Comparison of ENCODE assay signal across 29 cellular contexts in genomic region chr11:26867286-26867685, GRCh38.
"Had no signal": no experiment of that assay in that cellular context is flagged by ENCODE, and none has a peak within 500 bp of the region (broad histone marks: within the 10 kb centered on the region; RNA-seq: fewer than 3 reads in every experiment).

No MANE protein-coding gene starts in this region.

- H3K27me3 Mint-ChIP-seq: activated B cell treated with CpG ODN at 0.5 μM for 24 hours; activated CD4-positive, alpha-beta T cell treated with anti-CD3 and anti-CD28 coated beads for 36 hours; activated naive CD8-positive, alpha-beta T cell treated with anti-CD3 and anti-CD28 coated beads, Interleukin-2, amount 10 ng/mL, durations not matched to agents 7 days and 5 days; central memory CD8-positive, alpha-beta T cell; effector memory CD8-positive, alpha-beta T cell; naive B cell; T-helper 17 cell had no signal

- H3K36me3 Mint-ChIP-seq: activated naive CD8-positive, alpha-beta T cell treated with anti-CD3 and anti-CD28 coated beads, Interleukin-2, amount 10 ng/mL, durations not matched to agents 7 days and 5 days; naive B cell; neural progenitor cell had no signal

- H3K9me3 ChIP-seq: body of pancreas, colonic mucosa, esophagus muscularis mucosa, upper lobe of left lung had no signal

- H3K4me2 ChIP-seq: neural progenitor cell had no signal

- DNase-seq: activated B cell treated with CpG ODN at 0.5 μM for 24 hours; activated CD4-positive, alpha-beta T cell treated with anti-CD3 and anti-CD28 coated beads for 36 hours; activated CD4-positive, alpha-beta T cell treated with anti-CD3 and anti-CD28 coated beads, Interleukin-2, amount 50 U/mL, for 4 hours; activated CD8-positive, alpha-beta memory T cell treated with anti-CD3 and anti-CD28 coated beads for 24 hours; activated CD8-positive, alpha-beta memory T cell treated with anti-CD3 and anti-CD28 coated beads, Interleukin-2, amount 50 U/mL, for 48 hours; activated naive CD4-positive, alpha-beta T cell; activated naive CD8-positive, alpha-beta T cell treated with anti-CD3 and anti-CD28 coated beads, Interleukin-2, amount 10 ng/mL, durations not matched to agents 7 days and 5 days; activated T-cell treated with anti-CD3 and anti-CD28 coated beads, Interleukin-2, amount 50 U/mL, for 4 hours; anterior cingulate cortex; body of pancreas; colonic mucosa; dorsolateral prefrontal cortex; effector memory CD8-positive, alpha-beta T cell; foreskin melanocyte; lower lobe of right lung; naive B cell; posterior cingulate gyrus; stimulated activated CD4-positive, alpha-beta T cell treated with anti-CD3 and anti-CD28 coated beads, Interleukin-4, amount 100 ng/mL, for 1 hour; stimulated activated naive CD8-positive, alpha-beta T cell treated with anti-CD3 and anti-CD28 coated beads, Interleukin-15, Interleukin-2, amounts not matched to agents 100 U/mL and 50 U/mL, for 24 hours; SW 1271; T-helper 17 cell; upper lobe of left lung had no signal

- H3K27ac ChIP-seq: body of pancreas, colonic mucosa, dorsolateral prefrontal cortex, esophagus muscularis mucosa, lower lobe of right lung, neural progenitor cell, upper lobe of left lung had no signal

- FAIRE-seq: endothelial cell of umbilical vein had no signal

- H3K27ac Mint-ChIP-seq: activated B cell treated with CpG ODN at 0.5 μM for 24 hours; activated CD4-positive, alpha-beta T cell treated with anti-CD3 and anti-CD28 coated beads for 36 hours; activated naive CD8-positive, alpha-beta T cell treated with anti-CD3 and anti-CD28 coated beads, Interleukin-2, amount 10 ng/mL, durations not matched to agents 7 days and 5 days; activated T-helper 2 cell treated with anti-CD3 and anti-CD28 coated beads, Interferon-gamma antibody, Interleukin-2, Interleukin-4, amounts not matched to agents 10 μg/mL and 5 μg/mL and 100 μg/mL, durations not matched to agents 14 hours and 24 hours and 36 hours; effector memory CD8-positive, alpha-beta T cell; naive B cell; neural progenitor cell; T-helper 17 cell had no signal

- H3K4me3 Mint-ChIP-seq: activated B cell treated with CpG ODN at 0.5 μM for 24 hours; activated CD4-positive, alpha-beta T cell treated with anti-CD3 and anti-CD28 coated beads for 36 hours; activated naive CD8-positive, alpha-beta T cell treated with anti-CD3 and anti-CD28 coated beads, Interleukin-2, amount 10 ng/mL, durations not matched to agents 7 days and 5 days; activated T-cell treated with anti-CD3 and anti-CD28 coated beads, Interleukin-2, amount 50 U/mL, for 4 hours; central memory CD8-positive, alpha-beta T cell; effector memory CD8-positive, alpha-beta T cell; naive B cell; neural progenitor cell; T-helper 17 cell had no signal

- H3K9ac ChIP-seq: neural progenitor cell had no signal

- H2AFZ ChIP-seq: neural progenitor cell had no signal

- H3K36me3 ChIP-seq: colonic mucosa, esophagus muscularis mucosa, lower lobe of right lung, neural progenitor cell, upper lobe of left lung had no signal

- H3K4me1 Mint-ChIP-seq: activated B cell treated with CpG ODN at 0.5 μM for 24 hours; activated CD4-positive, alpha-beta T cell treated with anti-CD3 and anti-CD28 coated beads for 36 hours; activated naive CD8-positive, alpha-beta T cell treated with anti-CD3 and anti-CD28 coated beads, Interleukin-2, amount 10 ng/mL, durations not matched to agents 7 days and 5 days; central memory CD8-positive, alpha-beta T cell; naive B cell; neural progenitor cell; T-helper 17 cell had no signal

- ATAC-seq: activated CD4-positive, alpha-beta T cell treated with anti-CD3 and anti-CD28 coated beads for 36 hours; activated T-cell treated with anti-CD3 and anti-CD28 coated beads, Interleukin-2, amount 50 U/mL, for 4 hours; body of pancreas; effector memory CD8-positive, alpha-beta T cell; left lobe of liver; lower lobe of right lung; sciatic nerve; stimulated activated naive CD8-positive, alpha-beta T cell treated with anti-CD3 and anti-CD28 coated beads, Interleukin-15, Interleukin-2, amounts not matched to agents 100 U/mL and 50 U/mL, for 24 hours; T-helper 17 cell had no signal

- H3K4me3 ChIP-seq: body of pancreas, colonic mucosa, dorsolateral prefrontal cortex, esophagus muscularis mucosa, lower lobe of right lung, neural progenitor cell, upper lobe of left lung had no signal

- H3K27me3 ChIP-seq: body of pancreas, colonic mucosa, dorsolateral prefrontal cortex, esophagus muscularis mucosa, neural progenitor cell, upper lobe of left lung had no signal

- H3K4me1 ChIP-seq: body of pancreas, colonic mucosa, lower lobe of right lung, neural progenitor cell, upper lobe of left lung had no signal
